In the genomic region with DNA sequence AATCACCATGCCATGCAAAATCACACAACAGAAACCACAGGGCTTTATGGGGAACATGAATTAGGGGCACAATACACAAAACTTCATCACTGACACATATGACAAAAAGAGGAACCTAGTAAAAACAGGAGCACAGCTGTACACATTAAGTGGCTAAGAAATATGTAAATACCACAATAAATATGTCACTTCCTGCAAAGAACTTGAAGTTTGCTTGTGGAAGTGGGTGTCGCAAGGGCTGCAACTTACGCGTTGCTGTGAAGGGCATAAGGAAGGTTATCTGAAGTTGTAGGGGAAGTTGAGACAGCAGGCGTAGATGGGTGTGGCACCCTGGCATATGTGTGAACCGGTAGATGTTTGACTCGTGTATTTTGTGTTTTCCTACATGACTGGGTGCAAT, we compare ENCODE assay signal across 9 cellular contexts. TPM values are rescaled to one million over a fixed set of nuclear protein-coding genes. Genes with fewer than 3 reads are reported as not detected.
DNase-seq lines count a peak whose midpoint lies in the region; ATAC-seq, FAIRE-seq and TF ChIP-seq lines count a peak whose summit lies in the region.
"Had no signal": no experiment of that assay in that cellular context is flagged by ENCODE, and none has a peak within 500 bp of the region (broad histone marks: within the 10 kb centered on the region; RNA-seq: fewer than 3 reads in every experiment).

No MANE protein-coding gene starts in this region.

- no peak overlapping the region for H3K4me2 ChIP-seq in mesendoderm (ENCODE audit: low read length)

- H3K27me3 ChIP-seq in mesendoderm (ENCODE audit: insufficient read depth, low read length, poor library complexity) = no peaks in the 10 kb centered on the region

- H2BK5ac ChIP-seq in mesendoderm (ENCODE audit: low read length) = no peak overlapping the region

- H3K56ac ChIP-seq in mesendoderm (ENCODE audit: low read length) = no peak overlapping the region

- H3K79me2 ChIP-seq in mesendoderm (ENCODE audit: control insufficient read depth, insufficient read depth, low read length) = no peaks in the 10 kb centered on the region

- H4K5ac ChIP-seq in mesendoderm (ENCODE audit: low read length) = no peak overlapping the region

- DNase-seq in GF-D8 (lab: John Stamatoyannopoulos, UW) (peak; percentile 84), NOMO-1 (lab: John Stamatoyannopoulos, UW; ENCODE audit: unreplicated experiment in 2 of 2) (peak; percentile 94 to 99), left cardiac atrium (peak; percentile 59), D721Med (ENCODE audit: insufficient read length, low spot score) (no peak), mesendoderm (no peak), AG08395 (ENCODE audit: low spot score) (no peak)
- no peak for DNase-seq in central memory CD4-positive, alpha-beta T cell
- DNase-seq: activated gamma-delta T cell had no signal

- H3K4me3 ChIP-seq in mesendoderm (ENCODE audit: low read length) = no peak overlapping the region

- H3K36me3 ChIP-seq in mesendoderm (ENCODE audit: control insufficient read depth, insufficient read depth, low read length) = no peaks in the 10 kb centered on the region

- no peak overlapping the region for H3K18ac ChIP-seq in mesendoderm (ENCODE audit: low read length)

- TF ChIP-seq CTCF in D721Med (IDR thresholded peaks at IDR 0.05; ENCODE audit: insufficient read depth, missing control alignments) = no peak

- H3K4me1 ChIP-seq in mesendoderm (ENCODE audit: control insufficient read depth, low read depth, low read length) = no peaks in the 10 kb centered on the region

- intact Hi-C loops in left cardiac atrium (cut with DNase I) = loop anchor here (5.0 to 10.0 kb wide), 2 partner anchors 418 to 436 kb away; no protein-coding TSS in a partner anchor

- WGBS in mesendoderm (ENCODE audit: extremely low coverage, insufficient coverage, low lambda C conversion rate) = no CpG with 5 or more reads among the region's 6 CpGs

- H2BK120ac ChIP-seq in mesendoderm (ENCODE audit: low read depth, low read length) = no peak overlapping the region

- no peak overlapping the region for H2AK5ac ChIP-seq in mesendoderm (ENCODE audit: low read length)

- H3K4ac ChIP-seq in mesendoderm (ENCODE audit: low read depth, low read length) = no peak overlapping the region

- no peak overlapping the region for H2BK15ac ChIP-seq in mesendoderm (replicated peaks; ENCODE audit: low read depth)

- H3K79me1 ChIP-seq in mesendoderm (ENCODE audit: low read length) = no peaks in the 10 kb centered on the region

- H3K27ac ChIP-seq in mesendoderm (ENCODE audit: low read depth, low read length) = no peak overlapping the region

- no peak for FAIRE-seq in D721Med (lab: Jason Lieb, UNC)

- H4K8ac ChIP-seq in mesendoderm (ENCODE audit: low read depth, low read length) = no peak overlapping the region

- ATAC-seq in GM21619 (IDR thresholded peaks at IDR 0.05; ENCODE audit: unreplicated experiment) (peak; percentile 79), left cardiac atrium (peak; percentile 41 to 48)

- H3K23ac ChIP-seq in mesendoderm (ENCODE audit: low read length) = no peak overlapping the region

- H3K9ac ChIP-seq in mesendoderm (ENCODE audit: low read length) = no peak overlapping the region

RNA-seq across cellular contexts. Expression of a gene that starts 42.4 kb away (rescaled TPM):
- total RNA-seq in left cardiac atrium = 10 to 100 TPM; 22.2 to 22.8 TPM
- 3.2 TPM for polyA plus RNA-seq in mesendoderm (2013, experiment 1 of 2)
- 3.0 TPM for polyA plus RNA-seq in mesendoderm (2013, experiment 2 of 2)

Comparison
In these comparisons a context has a peak if more than half of its experiments do, and no peak if none do; other contexts are left out.
1. DNase-seq: peak in GF-D8 (single experiment), NOMO-1 (2 of 2) and left cardiac atrium (single experiment); none in D721Med (single experiment), central memory CD4-positive, alpha-beta T cell (single experiment), mesendoderm (single experiment) and AG08395 (single experiment).